In the genomic region with DNA sequence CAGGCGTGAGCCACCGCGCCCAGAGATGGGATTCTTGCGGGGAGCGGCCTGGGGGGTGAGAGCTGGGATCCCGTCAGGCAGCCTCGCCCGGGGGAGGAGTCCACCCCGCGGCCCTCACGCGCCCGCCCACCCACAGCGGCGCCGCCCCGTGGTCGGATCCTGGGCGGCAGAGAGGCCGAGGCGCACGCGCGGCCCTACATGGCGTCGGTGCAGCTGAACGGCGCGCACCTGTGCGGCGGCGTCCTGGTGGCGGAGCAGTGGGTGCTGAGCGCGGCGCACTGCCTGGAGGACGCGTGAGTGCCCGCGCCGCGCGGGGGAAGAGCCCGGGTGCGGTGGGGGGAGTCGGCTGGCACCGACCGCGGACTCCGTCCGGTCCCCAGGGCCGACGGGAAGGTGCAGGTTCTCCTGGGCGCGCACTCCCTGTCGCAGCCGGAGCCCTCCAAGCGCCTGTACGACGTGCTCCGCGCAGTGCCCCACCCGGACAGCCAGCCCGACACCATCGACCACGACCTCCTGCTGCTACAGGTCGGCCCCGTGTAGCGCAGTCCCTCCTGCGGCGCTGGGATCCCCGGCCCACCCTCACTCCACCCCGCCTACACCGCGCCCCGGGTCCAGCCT, we compare ENCODE assay signal across 8 cellular contexts. TPM values are rescaled to one million over a fixed set of nuclear protein-coding genes. Genes with fewer than 3 reads are reported as not detected.
DNase-seq lines count a peak whose midpoint lies in the region; ATAC-seq and TF ChIP-seq lines count a peak whose summit lies in the region.

No MANE protein-coding gene starts in this region.

- peak overlapping the region; percentile 62 for H3K9ac ChIP-seq in ES-I3 (ENCODE audit: low read depth, low read length)

- H3K4me3 ChIP-seq in dorsolateral prefrontal cortex: peak overlapping the region in 48 of 59 donors; percentile 7 to 53 (median 32)

- peak overlapping the region; percentile 28 for H3K4me3 Mint-ChIP-seq in activated B cell treated with CpG ODN at 0.5 μM for 24 hours
- peak overlapping the region; percentile 56 for H3K4me3 Mint-ChIP-seq in memory B cell

- TF ChIP-seq CTCF in activated B cell treated with CpG ODN at 0.5 μM for 24 hours (IDR thresholded peaks at IDR 0.05) (no peak), dorsolateral prefrontal cortex (IDR thresholded peaks at IDR 0.05 in 54 of 56, conservative IDR thresholded peaks at IDR 0.05 in 2 of 56; ENCODE audit: low read depth in 1 of 56, partially characterized antibody in 56 of 56) (peak in 3 of 56 donors; percentile 9 to 18 (median 16))

- H3K36me3 Mint-ChIP-seq in activated B cell treated with CpG ODN at 0.5 μM for 24 hours (ENCODE audit: low read depth): peaks cover under 1% of the 10 kb centered on the region
- no peaks in the 10 kb centered on the region for H3K36me3 Mint-ChIP-seq in memory B cell

- no peak overlapping the region for H3K27ac ChIP-seq in dorsolateral prefrontal cortex

- peaks cover 0 to 41% (median 22%) of the 10 kb centered on the region in 45 donors for H3K27me3 ChIP-seq in dorsolateral prefrontal cortex

- H3K9me3 Mint-ChIP-seq in activated B cell treated with CpG ODN at 0.5 μM for 24 hours: no peaks in the 10 kb centered on the region
- H3K9me3 Mint-ChIP-seq in memory B cell: no peaks in the 10 kb centered on the region

- peaks cover 8% of the 10 kb centered on the region for H3K27me3 Mint-ChIP-seq in activated B cell treated with CpG ODN at 0.5 μM for 24 hours
- H3K27me3 Mint-ChIP-seq in memory B cell: peaks cover 4% of the 10 kb centered on the region

- CTCF ChIA-PET in activated B cell treated with CpG ODN at 0.5 μM for 24 hours (lab: Charles Lee): interaction anchor here (0.7 kb wide), 1 partner anchor 60 kb away, joined by 3 read pairs; no protein-coding TSS in a partner anchor

- POLR2A ChIA-PET in activated B cell treated with CpG ODN at 0.5 μM for 24 hours (lab: Charles Lee): interaction anchor here (0.7 to 1.4 kb wide), 3 partner anchors 42 to 138 kb away, joined by 4 to 8 read pairs (median 4); partner anchors contain the start of gene WDR18

- peak; percentile 55 for DNase-seq in M059J (ENCODE audit: low read depth)
- DNase-seq in activated B cell treated with CpG ODN at 0.5 μM for 24 hours: peak; percentile 63
- no peak for DNase-seq in dorsolateral prefrontal cortex
- DNase-seq in memory B cell (ENCODE audit: low spot score in 2 of 2): peak; percentile 63 to 66
- DNase-seq in stimulated activated naive CD4-positive, alpha-beta T cell (lab: John Stamatoyannopoulos, UW): peak; percentile 21 to 58 (median 46)
- no peak for DNase-seq in kidney glomerular epithelial cell (lab: John Stamatoyannopoulos, UW)

- H3K27ac Mint-ChIP-seq in activated B cell treated with CpG ODN at 0.5 μM for 24 hours: no peak overlapping the region
- peak overlapping the region; percentile 75 for H3K27ac Mint-ChIP-seq in memory B cell

- H3K4me1 ChIP-seq in ES-I3 (ENCODE audit: insufficient read depth, low read length): no peaks in the 10 kb centered on the region; the same call in 1 of the 2 replicates

- intact Hi-C loops in activated B cell treated with CpG ODN at 0.5 μM for 24 hours (cut with micrococcal nuclease): no loop called here
- intact Hi-C loops in dorsolateral prefrontal cortex (cut with DNase I): loop anchor here in 1 of 2 donors (5.0 kb wide), 1 partner anchor 127 kb away; no protein-coding TSS in a partner anchor

- H3K36me3 ChIP-seq in ES-I3 (ENCODE audit: insufficient read depth, low read length): no peaks in the 10 kb centered on the region

- H3K9me3 ChIP-seq in ES-I3 (ENCODE audit: control insufficient read depth, insufficient read depth, low read length): no peaks in the 10 kb centered on the region

- peak; percentile 51 for ATAC-seq in activated B cell treated with CpG ODN at 0.5 μM for 24 hours (ENCODE audit: low read depth)
- peak; percentile 51 for ATAC-seq in memory B cell (ENCODE audit: low read depth)
- ATAC-seq in HG02852 (IDR thresholded peaks at IDR 0.05; ENCODE audit: unreplicated experiment): no peak

- H3K4me1 Mint-ChIP-seq in activated B cell treated with CpG ODN at 0.5 μM for 24 hours (peaks cover 19% of the 10 kb centered on the region), memory B cell (peaks cover 11% of the 10 kb centered on the region)

RNA-seq across cellular contexts. Expression of gene CFD, which starts 1.1 kb away (rescaled TPM):
- 0.52 and 0.89 TPM in 2 replicates for total RNA-seq in M059J (2014; rRNA removed; shearing (Covaris generic))
- total RNA-seq in activated B cell treated with CpG ODN at 0.5 μM for 24 hours (0.54 TPM in 1 of 2 replicates, not detected in the other), dorsolateral prefrontal cortex (1 to 10 TPM in 102 of 120 experiments, under 1 TPM in 16, not detected in 2; 0.44 to 6.5 (median 1.9) TPM)

RNA-seq across cellular contexts. Expression of gene ELANE, which starts 8.5 kb away (rescaled TPM):
- total RNA-seq in M059J (2014; rRNA removed; shearing (Covaris generic)): not detected in 2 replicates
- total RNA-seq in activated B cell treated with CpG ODN at 0.5 μM for 24 hours: not detected in 2 replicates
- 1 to 10 TPM in 13 of 120 experiments, under 1 TPM in 14, not detected in 93; 0.47 to 5.3 (median 1.00) TPM for total RNA-seq in dorsolateral prefrontal cortex

RNA-seq across cellular contexts. Expression of gene PRTN3, which starts 19.8 kb away (rescaled TPM):
- total RNA-seq in M059J (2014; rRNA removed; shearing (Covaris generic)): not detected in 2 replicates
- total RNA-seq in activated B cell treated with CpG ODN at 0.5 μM for 24 hours (not detected in 2 replicates), dorsolateral prefrontal cortex (1 to 10 TPM in 47 of 120 experiments, under 1 TPM in 37, not detected in 36; 0.46 to 9.3 (median 1.0) TPM)

RNA-seq across cellular contexts. Expression of gene MED16, which starts 32.4 kb away (rescaled TPM):
- 22.7 and 32.8 TPM in 2 replicates for total RNA-seq in M059J (2014; rRNA removed; shearing (Covaris generic))
- total RNA-seq in activated B cell treated with CpG ODN at 0.5 μM for 24 hours: 76.1 and 79.3 TPM in 2 replicates
- total RNA-seq in dorsolateral prefrontal cortex: 100 to 1,000 TPM in 1 of 120 experiments, 10 to 100 TPM in 119; 48.8 to 100 (median 63.9) TPM

RNA-seq across cellular contexts. Expression of gene RNU6-9, which starts 32.7 kb away (rescaled TPM):
- not detected in 2 replicates for total RNA-seq in M059J (2014; rRNA removed; shearing (Covaris generic))
- not detected in 2 replicates for total RNA-seq in activated B cell treated with CpG ODN at 0.5 μM for 24 hours
- total RNA-seq in dorsolateral prefrontal cortex: not detected

Comparison
In these comparisons a context has a peak if more than half of its experiments do, and no peak if none do; other contexts are left out.
1. DNase-seq: peak in M059J (single experiment), activated B cell treated with CpG ODN at 0.5 μM for 24 hours (single experiment), memory B cell (2 of 2) and stimulated activated naive CD4-positive, alpha-beta T cell (6 of 6); none in dorsolateral prefrontal cortex (0 of 10) and kidney glomerular epithelial cell (single experiment).